31 cellular contexts compared by ENCODE assay signal in genomic region chr13:74778946-74779345, GRCh38.
"Had no signal": no experiment of that assay in that cellular context is flagged by ENCODE, and none has a peak within 500 bp of the region (broad histone marks: within the 10 kb centered on the region; RNA-seq: fewer than 3 reads in every experiment).

No MANE protein-coding gene starts in this region.

- H3K9ac ChIP-seq: parathyroid adenoma had no signal

- H3K4me1 Mint-ChIP-seq: immature natural killer cell; memory B cell; mesothelial cell of epicardium; naive B cell; stimulated activated naive CD8-positive, alpha-beta T cell treated with anti-CD3 and anti-CD28 coated beads, Interleukin-15, amount 100 ng/mL, for 72 hours had no signal

- H2AFZ ChIP-seq: parathyroid adenoma had no signal

- H3K79me2 ChIP-seq: parathyroid adenoma had no signal

- ATAC-seq: esophagus mucosa; left ventricle myocardium superior; mucosa of descending colon; natural killer cell treated with Interleukin-12 subunit alpha and Interleukin-12 subunit beta and Interleukin-15 and Interleukin-18, amount 100 ng/mL, for 72 hours; right lobe of liver; stimulated activated naive CD8-positive, alpha-beta T cell treated with anti-CD3 and anti-CD28 coated beads, Interleukin-15, amount 100 ng/mL, for 72 hours; upper lobe of right lung had no signal

- H3K27ac ChIP-seq: dorsolateral prefrontal cortex, epithelial cell of prostate, neutrophil, parathyroid adenoma, right lobe of liver, suprapubic skin, transverse colon, upper lobe of right lung, uterus had no signal

- H3K27ac Mint-ChIP-seq: immature natural killer cell; memory B cell; mesothelial cell of epicardium; naive B cell; natural killer cell treated with Interleukin-12 subunit alpha and Interleukin-12 subunit beta and Interleukin-15 and Interleukin-18, amount 100 ng/mL, for 72 hours; progenitor cell of endocrine pancreas; stimulated activated naive CD8-positive, alpha-beta T cell treated with anti-CD3 and anti-CD28 coated beads, Interleukin-15, amount 100 ng/mL, for 72 hours had no signal

- H3K9me3 Mint-ChIP-seq: immature natural killer cell; memory B cell; mesothelial cell of epicardium; naive B cell; natural killer cell treated with Interleukin-12 subunit alpha and Interleukin-12 subunit beta and Interleukin-15 and Interleukin-18, amount 100 ng/mL, for 72 hours; stimulated activated naive CD8-positive, alpha-beta T cell treated with anti-CD3 and anti-CD28 coated beads, Interleukin-15, amount 100 ng/mL, for 72 hours had no signal

- H3K9me3 ChIP-seq: mucosa of descending colon, right lobe of liver, suprapubic skin, transverse colon, upper lobe of right lung, uterus had no signal

- H3K36me3 ChIP-seq: neutrophil, right lobe of liver, suprapubic skin, transverse colon, upper lobe of right lung, uterus had no signal

- DNase-seq: cerebellar nuclear complex; dorsolateral prefrontal cortex; effector CD4-positive, alpha-beta T cell; foreskin melanocyte; hypothalamus; immature natural killer cell; left ventricle myocardium superior; mucosa of descending colon; naive B cell; right lobe of liver; stimulated activated CD4-positive, alpha-beta T cell treated with anti-CD3 and anti-CD28 coated beads, Interleukin-12 subunit alpha, Interleukin-12 subunit beta, amount 100 ng/mL, for 4 hours; stimulated activated CD4-positive, alpha-beta T cell treated with anti-CD3 and anti-CD28 coated beads, Interleukin-1b, Interleukin-23, amount 100 ng/mL, for 48 hours; stimulated activated CD4-positive, alpha-beta T cell treated with anti-CD3 and anti-CD28 coated beads, Interleukin-4, amount 100 ng/mL, for 1 hour; stimulated activated CD8-positive, alpha-beta memory T cell treated with anti-CD3 and anti-CD28 coated beads, Interleukin-4, amount 100 ng/mL, for 48 hours; stimulated activated naive CD4-positive, alpha-beta T cell; stimulated activated naive CD8-positive, alpha-beta T cell treated with anti-CD3 and anti-CD28 coated beads, Interleukin-15, amount 100 ng/mL, for 72 hours; transverse colon; upper lobe of right lung; uterus had no signal

- H3K27me3 ChIP-seq: dorsolateral prefrontal cortex, neutrophil, right lobe of liver, suprapubic skin, transverse colon, upper lobe of right lung, uterus had no signal

- H3K36me3 Mint-ChIP-seq: immature natural killer cell; memory B cell; mesothelial cell of epicardium; naive B cell; natural killer cell treated with Interleukin-12 subunit alpha and Interleukin-12 subunit beta and Interleukin-15 and Interleukin-18, amount 100 ng/mL, for 72 hours had no signal

- H3K4me3 Mint-ChIP-seq: immature natural killer cell; memory B cell; mesothelial cell of epicardium; naive B cell; natural killer cell treated with Interleukin-12 subunit alpha and Interleukin-12 subunit beta and Interleukin-15 and Interleukin-18, amount 100 ng/mL, for 72 hours; neural crest cell; stimulated activated naive CD8-positive, alpha-beta T cell treated with anti-CD3 and anti-CD28 coated beads, Interleukin-15, amount 100 ng/mL, for 72 hours had no signal

- H3K27me3 Mint-ChIP-seq: memory B cell, naive B cell, progenitor cell of endocrine pancreas had no signal

- H3K4me3 ChIP-seq: dorsolateral prefrontal cortex, lung, mucosa of descending colon, right lobe of liver, smooth muscle cell, suprapubic skin, transverse colon, upper lobe of right lung, uterus had no signal

- H3K4me2 ChIP-seq: smooth muscle cell had no signal

- H3K4me1 ChIP-seq: parathyroid adenoma, right lobe of liver, suprapubic skin, transverse colon, upper lobe of right lung, uterus had no signal
